Comparison of ENCODE assay signal across 1 cellular context in the genomic region with DNA sequence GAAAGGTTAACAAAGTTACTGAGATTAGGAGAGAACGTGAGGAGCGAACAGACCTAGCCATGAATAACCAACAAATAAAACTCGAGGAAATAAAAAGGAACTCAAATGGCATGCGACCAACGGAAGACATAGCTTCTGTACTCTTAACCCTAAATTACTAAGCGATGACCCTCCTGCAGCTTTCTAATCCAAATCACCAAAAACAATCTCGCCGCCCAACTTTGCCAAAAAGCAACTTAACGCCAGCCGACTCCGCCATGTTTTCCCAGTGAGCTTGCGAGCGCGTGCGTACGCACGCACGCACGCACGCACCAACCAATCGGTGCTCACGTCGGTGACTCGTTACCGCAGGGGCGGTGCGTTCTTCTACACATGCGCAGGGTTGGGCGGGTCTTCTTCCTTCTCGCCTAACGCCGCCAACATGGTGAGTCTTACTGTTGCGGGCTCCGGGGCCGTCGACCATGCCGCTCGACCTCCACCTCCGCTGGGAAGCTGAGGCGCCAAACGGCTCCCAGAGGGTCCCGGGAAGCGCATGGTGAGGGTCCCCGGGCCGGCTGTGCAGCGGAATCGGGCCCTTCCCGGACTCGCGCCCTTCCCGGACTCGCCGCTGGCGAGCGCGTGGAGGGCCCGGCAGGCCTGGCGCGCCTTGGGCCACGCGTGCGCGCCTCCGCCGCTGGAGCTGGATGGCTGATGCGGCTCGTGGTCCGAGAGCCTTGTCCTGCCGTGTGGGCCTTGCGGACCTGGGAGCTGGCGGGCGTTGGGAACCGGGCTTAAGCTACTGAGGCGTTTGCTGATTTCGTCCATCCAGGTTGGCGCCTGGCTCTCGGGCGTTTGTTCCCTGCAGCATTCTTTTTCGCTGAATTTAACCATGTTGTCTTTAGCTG.
TF ChIP-seq lines count a peak whose summit lies in the region.

A gene (plus strand): TSS at position 400 of the 884 bp plus-strand sequence. CDS start 133 bp downstream, at position 533.

TF ChIP-seq in HepG2, 621 proteins besides CTCF, POLR2A, EP300 and RAD21 (continued from another document and continues in another):
- TF ChIP-seq XRCC5 (optimal IDR thresholded peaks at IDR 0.05; ENCODE audit: low read length) (no peak), ATF7-NPFF (CRISPR knock-in tag; IDR thresholded peaks at IDR 0.05; ENCODE audit: low read depth) (peak; percentile 94), JUNB (CRISPR knock-in tag; IDR thresholded peaks at IDR 0.05; ENCODE audit: borderline replicate concordance) (peak; percentile 40), ISX (CRISPR knock-in tag; conservative IDR thresholded peaks at IDR 0.05) (0 out of 2 replicates have a peak, but pooled peaks have one; percentile 66), HMGA1 (CRISPR knock-in tag; conservative IDR thresholded peaks at IDR 0.05) (no peak), ZNF264 (CRISPR knock-in tag; IDR thresholded peaks at IDR 0.05) (no peak), MAZ (IDR thresholded peaks at IDR 0.05; ENCODE audit: borderline replicate concordance, low read depth, low read length) (no peak), MAZ (CRISPR knock-in tag; IDR thresholded peaks at IDR 0.05; ENCODE audit: low read depth) (no peak), ZFP62 (CRISPR knock-in tag; IDR thresholded peaks at IDR 0.05) (no peak), HOXA5 (CRISPR knock-in tag; IDR thresholded peaks at IDR 0.05) (no peak), ZSCAN29 (CRISPR knock-in tag; conservative IDR thresholded peaks at IDR 0.05) (0 out of 2 replicates have a peak, but pooled peaks have one; percentile 32), ZNF12 (CRISPR knock-in tag; IDR thresholded peaks at IDR 0.05) (no peak; the same call in 1 of the 2 replicates), ELF1 (CRISPR knock-in tag; IDR thresholded peaks at IDR 0.05) (peak; percentile 71), RNF2 (conservative IDR thresholded peaks at IDR 0.05; ENCODE audit: low read depth) (peak; percentile 74), TBX3 (IDR thresholded peaks at IDR 0.05; ENCODE audit: borderline replicate concordance) (no peak), ZNF782 (CRISPR knock-in tag; IDR thresholded peaks at IDR 0.05; ENCODE audit: borderline replicate concordance) (no peak), HNRNPH1 (optimal IDR thresholded peaks at IDR 0.05; ENCODE audit: low read depth, low read length) (no peak), SOX13 (IDR thresholded peaks at IDR 0.05) (peak; percentile 17; the same call in 1 of the 2 replicates), SOX13 (CRISPR knock-in tag; conservative IDR thresholded peaks at IDR 0.05 in 1 of 2, IDR thresholded peaks at IDR 0.05 in 1 of 2) (0 out of 4 replicates have a peak, but pooled peaks of 1 of the 2 experiments have one; percentile 6), PCBP2 (optimal IDR thresholded peaks at IDR 0.05; ENCODE audit: low read depth, low read length, poor library complexity, severe bottlenecking) (no peak), ZNF589 (CRISPR knock-in tag; conservative IDR thresholded peaks at IDR 0.05) (peak; percentile 89; the same call in 1 of the 2 replicates), U2AF2 (IDR thresholded peaks at IDR 0.05; ENCODE audit: low read depth, low read length) (no peak), PAWR (CRISPR knock-in tag; IDR thresholded peaks at IDR 0.05; ENCODE audit: borderline replicate concordance) (no peak; the same call in 1 of the 2 replicates), JDP2 (CRISPR knock-in tag; IDR thresholded peaks at IDR 0.05; ENCODE audit: borderline replicate concordance) (no peak), IRX3 (CRISPR knock-in tag; IDR thresholded peaks at IDR 0.05; ENCODE audit: borderline replicate concordance, low read depth) (peak; percentile 70; the same call in 1 of the 2 replicates), ATAD3A (CRISPR knock-in tag; IDR thresholded peaks at IDR 0.05) (0 out of 2 replicates have a peak, but pooled peaks have one; percentile 86), EHMT2 (IDR thresholded peaks at IDR 0.05; ENCODE audit: borderline replicate concordance, low read depth, low read length) (no peak), ZNF557 (CRISPR knock-in tag; IDR thresholded peaks at IDR 0.05) (no peak), NR2F2 (IDR thresholded peaks at IDR 0.05; ENCODE audit: borderline replicate concordance, low read depth) (no peak), ZNF383 (CRISPR knock-in tag; IDR thresholded peaks at IDR 0.05; ENCODE audit: borderline replicate concordance) (no peak), ZNF350 (CRISPR knock-in tag; IDR thresholded peaks at IDR 0.05; ENCODE audit: borderline replicate concordance, low read depth) (no peak), ZFP1 (CRISPR knock-in tag; IDR thresholded peaks at IDR 0.05) (0 out of 2 replicates have a peak, but pooled peaks have one; percentile 12), ESRRA (CRISPR knock-in tag; IDR thresholded peaks at IDR 0.05; ENCODE audit: low read depth) (no peak; the same call in 1 of the 2 replicates), ZNF567 (CRISPR knock-in tag; IDR thresholded peaks at IDR 0.05; ENCODE audit: borderline replicate concordance) (peak; percentile 76; the same call in 1 of the 2 replicates), HMG20B (CRISPR knock-in tag; conservative IDR thresholded peaks at IDR 0.05) (no peak), ZNF34 (CRISPR knock-in tag; IDR thresholded peaks at IDR 0.05; ENCODE audit: borderline replicate concordance) (no peak), SETDB1 (CRISPR knock-in tag; IDR thresholded peaks at IDR 0.05; ENCODE audit: borderline replicate concordance) (no peak), ZNF335 (CRISPR knock-in tag; IDR thresholded peaks at IDR 0.05) (peak; percentile 73; the same call in 1 of the 2 replicates), SYNCRIP (IDR thresholded peaks at IDR 0.05; ENCODE audit: insufficient read depth, low read depth, low read length) (no peak), ZKSCAN1 (IDR thresholded peaks at IDR 0.05; ENCODE audit: low read length) (no peak), ZNF382 (CRISPR knock-in tag; IDR thresholded peaks at IDR 0.05; ENCODE audit: borderline replicate concordance) (no peak), ZNF598 (CRISPR knock-in tag; IDR thresholded peaks at IDR 0.05; ENCODE audit: borderline replicate concordance) (peak; percentile 76; the same call in 1 of the 2 replicates), ZNF629 (CRISPR knock-in tag; conservative IDR thresholded peaks at IDR 0.05) (no peak), MAFG (CRISPR knock-in tag; IDR thresholded peaks at IDR 0.05) (no peak), SALL1 (CRISPR knock-in tag; IDR thresholded peaks at IDR 0.05) (peak; percentile 91), RORA (CRISPR knock-in tag; IDR thresholded peaks at IDR 0.05) (no peak), SPEN (CRISPR knock-in tag; IDR thresholded peaks at IDR 0.05; ENCODE audit: low read depth) (peak; percentile 66), FIP1L1 (IDR thresholded peaks at IDR 0.05; ENCODE audit: borderline replicate concordance, insufficient read depth, low read depth, low read length) (0 out of 2 replicates have a peak, but pooled peaks have one; percentile 69), ZSCAN20 (CRISPR knock-in tag; IDR thresholded peaks at IDR 0.05; ENCODE audit: borderline replicate concordance) (no peak), RFXAP (CRISPR knock-in tag; IDR thresholded peaks at IDR 0.05; ENCODE audit: borderline replicate concordance) (peak; percentile 26; the same call in 1 of the 2 replicates), ZNF256 (CRISPR knock-in tag; conservative IDR thresholded peaks at IDR 0.05) (no peak), ZFP41 (CRISPR knock-in tag; IDR thresholded peaks at IDR 0.05; ENCODE audit: borderline replicate concordance) (no peak), ZBTB38 (CRISPR knock-in tag; IDR thresholded peaks at IDR 0.05) (no peak; the same call in 1 of the 2 replicates), BHLHE40 (IDR thresholded peaks at IDR 0.05; ENCODE audit: low read length) (peak; percentile 48; the same call in 1 of the 2 replicates)
- TF ChIP-seq, protein P1, sequence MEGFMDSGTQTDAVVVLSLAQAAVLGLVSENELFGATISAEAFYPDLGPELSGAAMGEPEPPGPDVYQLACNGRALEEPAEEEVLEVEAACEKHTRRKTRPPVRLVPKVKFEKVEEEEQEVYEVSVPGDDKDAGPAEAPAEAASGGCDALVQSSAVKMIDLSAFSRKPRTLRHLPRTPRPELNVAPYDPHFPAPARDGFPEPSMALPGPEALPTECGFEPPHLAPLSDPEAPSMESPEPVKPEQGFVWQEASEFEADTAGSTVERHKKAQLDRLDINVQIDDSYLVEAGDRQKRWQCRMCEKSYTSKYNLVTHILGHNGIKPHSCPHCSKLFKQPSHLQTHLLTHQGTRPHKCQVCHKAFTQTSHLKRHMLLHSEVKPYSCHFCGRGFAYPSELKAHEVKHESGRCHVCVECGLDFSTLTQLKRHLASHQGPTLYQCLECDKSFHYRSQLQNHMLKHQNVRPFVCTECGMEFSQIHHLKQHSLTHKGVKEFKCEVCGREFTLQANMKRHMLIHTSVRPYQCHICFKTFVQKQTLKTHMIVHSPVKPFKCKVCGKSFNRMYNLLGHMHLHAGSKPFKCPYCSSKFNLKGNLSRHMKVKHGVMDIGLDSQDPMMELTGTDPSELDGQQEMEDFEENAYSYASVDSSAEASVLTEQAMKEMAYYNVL (CRISPR knock-in tag; IDR thresholded peaks at IDR 0.05; ENCODE audit: borderline replicate concordance) = no peak
- TF ChIP-seq, protein P2, sequence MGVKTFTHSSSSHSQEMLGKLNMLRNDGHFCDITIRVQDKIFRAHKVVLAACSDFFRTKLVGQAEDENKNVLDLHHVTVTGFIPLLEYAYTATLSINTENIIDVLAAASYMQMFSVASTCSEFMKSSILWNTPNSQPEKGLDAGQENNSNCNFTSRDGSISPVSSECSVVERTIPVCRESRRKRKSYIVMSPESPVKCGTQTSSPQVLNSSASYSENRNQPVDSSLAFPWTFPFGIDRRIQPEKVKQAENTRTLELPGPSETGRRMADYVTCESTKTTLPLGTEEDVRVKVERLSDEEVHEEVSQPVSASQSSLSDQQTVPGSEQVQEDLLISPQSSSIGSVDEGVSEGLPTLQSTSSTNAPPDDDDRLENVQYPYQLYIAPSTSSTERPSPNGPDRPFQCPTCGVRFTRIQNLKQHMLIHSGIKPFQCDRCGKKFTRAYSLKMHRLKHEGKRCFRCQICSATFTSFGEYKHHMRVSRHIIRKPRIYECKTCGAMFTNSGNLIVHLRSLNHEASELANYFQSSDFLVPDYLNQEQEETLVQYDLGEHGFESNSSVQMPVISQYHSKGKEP (CRISPR knock-in tag; IDR thresholded peaks at IDR 0.05) = no peak
- TF ChIP-seq, protein P3, sequence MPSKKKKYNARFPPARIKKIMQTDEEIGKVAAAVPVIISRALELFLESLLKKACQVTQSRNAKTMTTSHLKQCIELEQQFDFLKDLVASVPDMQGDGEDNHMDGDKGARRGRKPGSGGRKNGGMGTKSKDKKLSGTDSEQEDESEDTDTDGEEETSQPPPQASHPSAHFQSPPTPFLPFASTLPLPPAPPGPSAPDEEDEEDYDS (CRISPR knock-in tag; IDR thresholded peaks at IDR 0.05) = peak; percentile 93
- TF ChIP-seq, protein P4, sequence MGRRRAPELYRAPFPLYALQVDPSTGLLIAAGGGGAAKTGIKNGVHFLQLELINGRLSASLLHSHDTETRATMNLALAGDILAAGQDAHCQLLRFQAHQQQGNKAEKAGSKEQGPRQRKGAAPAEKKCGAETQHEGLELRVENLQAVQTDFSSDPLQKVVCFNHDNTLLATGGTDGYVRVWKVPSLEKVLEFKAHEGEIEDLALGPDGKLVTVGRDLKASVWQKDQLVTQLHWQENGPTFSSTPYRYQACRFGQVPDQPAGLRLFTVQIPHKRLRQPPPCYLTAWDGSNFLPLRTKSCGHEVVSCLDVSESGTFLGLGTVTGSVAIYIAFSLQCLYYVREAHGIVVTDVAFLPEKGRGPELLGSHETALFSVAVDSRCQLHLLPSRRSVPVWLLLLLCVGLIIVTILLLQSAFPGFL (CRISPR knock-in tag; IDR thresholded peaks at IDR 0.05) = 0 out of 2 replicates have a peak, but pooled peaks have one; percentile 79
- TF ChIP-seq, protein P5, sequence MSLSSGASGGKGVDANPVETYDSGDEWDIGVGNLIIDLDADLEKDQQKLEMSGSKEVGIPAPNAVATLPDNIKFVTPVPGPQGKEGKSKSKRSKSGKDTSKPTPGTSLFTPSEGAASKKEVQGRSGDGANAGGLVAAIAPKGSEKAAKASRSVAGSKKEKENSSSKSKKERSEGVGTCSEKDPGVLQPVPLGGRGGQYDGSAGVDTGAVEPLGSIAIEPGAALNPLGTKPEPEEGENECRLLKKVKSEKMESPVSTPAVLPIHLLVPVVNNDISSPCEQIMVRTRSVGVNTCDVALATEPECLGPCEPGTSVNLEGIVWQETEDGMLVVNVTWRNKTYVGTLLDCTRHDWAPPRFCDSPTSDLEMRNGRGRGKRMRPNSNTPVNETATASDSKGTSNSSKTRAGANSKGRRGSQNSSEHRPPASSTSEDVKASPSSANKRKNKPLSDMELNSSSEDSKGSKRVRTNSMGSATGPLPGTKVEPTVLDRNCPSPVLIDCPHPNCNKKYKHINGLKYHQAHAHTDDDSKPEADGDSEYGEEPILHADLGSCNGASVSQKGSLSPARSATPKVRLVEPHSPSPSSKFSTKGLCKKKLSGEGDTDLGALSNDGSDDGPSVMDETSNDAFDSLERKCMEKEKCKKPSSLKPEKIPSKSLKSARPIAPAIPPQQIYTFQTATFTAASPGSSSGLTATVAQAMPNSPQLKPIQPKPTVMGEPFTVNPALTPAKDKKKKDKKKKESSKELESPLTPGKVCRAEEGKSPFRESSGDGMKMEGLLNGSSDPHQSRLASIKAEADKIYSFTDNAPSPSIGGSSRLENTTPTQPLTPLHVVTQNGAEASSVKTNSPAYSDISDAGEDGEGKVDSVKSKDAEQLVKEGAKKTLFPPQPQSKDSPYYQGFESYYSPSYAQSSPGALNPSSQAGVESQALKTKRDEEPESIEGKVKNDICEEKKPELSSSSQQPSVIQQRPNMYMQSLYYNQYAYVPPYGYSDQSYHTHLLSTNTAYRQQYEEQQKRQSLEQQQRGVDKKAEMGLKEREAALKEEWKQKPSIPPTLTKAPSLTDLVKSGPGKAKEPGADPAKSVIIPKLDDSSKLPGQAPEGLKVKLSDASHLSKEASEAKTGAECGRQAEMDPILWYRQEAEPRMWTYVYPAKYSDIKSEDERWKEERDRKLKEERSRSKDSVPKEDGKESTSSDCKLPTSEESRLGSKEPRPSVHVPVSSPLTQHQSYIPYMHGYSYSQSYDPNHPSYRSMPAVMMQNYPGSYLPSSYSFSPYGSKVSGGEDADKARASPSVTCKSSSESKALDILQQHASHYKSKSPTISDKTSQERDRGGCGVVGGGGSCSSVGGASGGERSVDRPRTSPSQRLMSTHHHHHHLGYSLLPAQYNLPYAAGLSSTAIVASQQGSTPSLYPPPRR (CRISPR knock-in tag; IDR thresholded peaks at IDR 0.05; ENCODE audit: borderline replicate concordance) = no peak
- TF ChIP-seq, protein P6, sequence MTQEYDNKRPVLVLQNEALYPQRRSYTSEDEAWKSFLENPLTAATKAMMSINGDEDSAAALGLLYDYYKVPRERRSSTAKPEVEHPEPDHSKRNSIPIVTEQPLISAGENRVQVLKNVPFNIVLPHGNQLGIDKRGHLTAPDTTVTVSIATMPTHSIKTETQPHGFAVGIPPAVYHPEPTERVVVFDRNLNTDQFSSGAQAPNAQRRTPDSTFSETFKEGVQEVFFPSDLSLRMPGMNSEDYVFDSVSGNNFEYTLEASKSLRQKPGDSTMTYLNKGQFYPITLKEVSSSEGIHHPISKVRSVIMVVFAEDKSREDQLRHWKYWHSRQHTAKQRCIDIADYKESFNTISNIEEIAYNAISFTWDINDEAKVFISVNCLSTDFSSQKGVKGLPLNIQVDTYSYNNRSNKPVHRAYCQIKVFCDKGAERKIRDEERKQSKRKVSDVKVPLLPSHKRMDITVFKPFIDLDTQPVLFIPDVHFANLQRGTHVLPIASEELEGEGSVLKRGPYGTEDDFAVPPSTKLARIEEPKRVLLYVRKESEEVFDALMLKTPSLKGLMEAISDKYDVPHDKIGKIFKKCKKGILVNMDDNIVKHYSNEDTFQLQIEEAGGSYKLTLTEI (CRISPR knock-in tag; conservative IDR thresholded peaks at IDR 0.05) = no peak
